ENCODE assay signal across 1 cellular context in genomic region chr15:34514251-34514760, GRCh38.
TF ChIP-seq lines count a peak whose summit lies in the region.

No MANE protein-coding gene starts in this region.

TF ChIP-seq in K562, 482 proteins besides CTCF, POLR2A, EP300 and RAD21 (continued from another document):
- TF ChIP-seq, protein P1, sequence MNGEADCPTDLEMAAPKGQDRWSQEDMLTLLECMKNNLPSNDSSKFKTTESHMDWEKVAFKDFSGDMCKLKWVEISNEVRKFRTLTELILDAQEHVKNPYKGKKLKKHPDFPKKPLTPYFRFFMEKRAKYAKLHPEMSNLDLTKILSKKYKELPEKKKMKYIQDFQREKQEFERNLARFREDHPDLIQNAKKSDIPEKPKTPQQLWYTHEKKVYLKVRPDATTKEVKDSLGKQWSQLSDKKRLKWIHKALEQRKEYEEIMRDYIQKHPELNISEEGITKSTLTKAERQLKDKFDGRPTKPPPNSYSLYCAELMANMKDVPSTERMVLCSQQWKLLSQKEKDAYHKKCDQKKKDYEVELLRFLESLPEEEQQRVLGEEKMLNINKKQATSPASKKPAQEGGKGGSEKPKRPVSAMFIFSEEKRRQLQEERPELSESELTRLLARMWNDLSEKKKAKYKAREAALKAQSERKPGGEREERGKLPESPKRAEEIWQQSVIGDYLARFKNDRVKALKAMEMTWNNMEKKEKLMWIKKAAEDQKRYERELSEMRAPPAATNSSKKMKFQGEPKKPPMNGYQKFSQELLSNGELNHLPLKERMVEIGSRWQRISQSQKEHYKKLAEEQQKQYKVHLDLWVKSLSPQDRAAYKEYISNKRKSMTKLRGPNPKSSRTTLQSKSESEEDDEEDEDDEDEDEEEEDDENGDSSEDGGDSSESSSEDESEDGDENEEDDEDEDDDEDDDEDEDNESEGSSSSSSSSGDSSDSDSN (IDR thresholded peaks at IDR 0.05; ENCODE audit: borderline replicate concordance in 1 of 2, low read depth in 2 of 2, low read length in 2 of 2), result peak; percentile 64 to 87; a peak in 1 of 4 replicates
- TF ChIP-seq COPS2 (conservative IDR thresholded peaks at IDR 0.05) (no peak), TEAD1 (CRISPR knock-in tag; IDR thresholded peaks at IDR 0.05) (no peak), CBFA2T3 (IDR thresholded peaks at IDR 0.05) (no peak), MAZ (CRISPR knock-in tag; conservative IDR thresholded peaks at IDR 0.05 in 1 of 2, IDR thresholded peaks at IDR 0.05 in 1 of 2) (peak; percentile 23 to 78; a peak in 1 of 4 replicates), ZNF398 (CRISPR knock-in tag; IDR thresholded peaks at IDR 0.05) (no peak), ZFX (CRISPR knock-in tag; IDR thresholded peaks at IDR 0.05) (no peak; the same call in 1 of the 2 replicates), RBM15 (IDR thresholded peaks at IDR 0.05; ENCODE audit: insufficient read depth, low read length) (no peak), MTA2 (IDR thresholded peaks at IDR 0.05; ENCODE audit: low read depth) (no peak), NONO (IDR thresholded peaks at IDR 0.05; ENCODE audit: low read depth in 2 of 2, low read length in 1 of 2) (0 out of 4 replicates have a peak, but pooled peaks of 1 of the 2 experiments have one; percentile 16), RAD51 (IDR thresholded peaks at IDR 0.05; ENCODE audit: borderline replicate concordance, low read depth) (no peak), TBP (optimal IDR thresholded peaks at IDR 0.05; ENCODE audit: low read depth, low read length) (no peak), SMARCC2 (IDR thresholded peaks at IDR 0.05; ENCODE audit: low read depth) (no peak), ZBTB7A (IDR thresholded peaks at IDR 0.05; ENCODE audit: borderline replicate concordance, control insufficient read depth, low read depth, low read length) (peak; percentile 74; the same call in 1 of the 2 replicates), NR2C1 (IDR thresholded peaks at IDR 0.05) (no peak), NR2C1 (tag; IDR thresholded peaks at IDR 0.05) (0 out of 2 replicates have a peak, but pooled peaks have one; percentile 44), HNRNPL (IDR thresholded peaks at IDR 0.05; ENCODE audit: low read depth, low read length) (peak; percentile 12; the same call in 1 of the 2 replicates), ARID2 (IDR thresholded peaks at IDR 0.05) (0 out of 2 replicates have a peak, but pooled peaks have one; percentile 11), RUNX1 (IDR thresholded peaks at IDR 0.05; ENCODE audit: low read depth) (no peak), ETV6 (IDR thresholded peaks at IDR 0.05; ENCODE audit: borderline replicate concordance in 1 of 2, low read depth in 2 of 2, low read length in 1 of 2) (no peak), ETV6 (CRISPR knock-in tag; IDR thresholded peaks at IDR 0.05; ENCODE audit: borderline replicate concordance) (no peak), CXXC5 (CRISPR knock-in tag; IDR thresholded peaks at IDR 0.05) (peak; percentile 30; the same call in 1 of the 2 replicates), ZNF407 (IDR thresholded peaks at IDR 0.05; ENCODE audit: low read depth) (peak; percentile 86), PCBP1 (IDR thresholded peaks at IDR 0.05; ENCODE audit: low read depth, low read length, poor library complexity, severe bottlenecking) (no peak), E2F3 (CRISPR knock-in tag; IDR thresholded peaks at IDR 0.05) (no peak)
- TF ChIP-seq, protein P2, sequence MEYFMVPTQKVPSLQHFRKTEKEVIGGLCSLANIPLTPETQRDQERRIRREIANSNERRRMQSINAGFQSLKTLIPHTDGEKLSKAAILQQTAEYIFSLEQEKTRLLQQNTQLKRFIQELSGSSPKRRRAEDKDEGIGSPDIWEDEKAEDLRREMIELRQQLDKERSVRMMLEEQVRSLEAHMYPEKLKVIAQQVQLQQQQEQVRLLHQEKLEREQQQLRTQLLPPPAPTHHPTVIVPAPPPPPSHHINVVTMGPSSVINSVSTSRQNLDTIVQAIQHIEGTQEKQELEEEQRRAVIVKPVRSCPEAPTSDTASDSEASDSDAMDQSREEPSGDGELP (CRISPR knock-in tag; IDR thresholded peaks at IDR 0.05; ENCODE audit: borderline replicate concordance), result peak; percentile 36; the same call in 1 of the 2 replicates
- TF ChIP-seq, protein P3, sequence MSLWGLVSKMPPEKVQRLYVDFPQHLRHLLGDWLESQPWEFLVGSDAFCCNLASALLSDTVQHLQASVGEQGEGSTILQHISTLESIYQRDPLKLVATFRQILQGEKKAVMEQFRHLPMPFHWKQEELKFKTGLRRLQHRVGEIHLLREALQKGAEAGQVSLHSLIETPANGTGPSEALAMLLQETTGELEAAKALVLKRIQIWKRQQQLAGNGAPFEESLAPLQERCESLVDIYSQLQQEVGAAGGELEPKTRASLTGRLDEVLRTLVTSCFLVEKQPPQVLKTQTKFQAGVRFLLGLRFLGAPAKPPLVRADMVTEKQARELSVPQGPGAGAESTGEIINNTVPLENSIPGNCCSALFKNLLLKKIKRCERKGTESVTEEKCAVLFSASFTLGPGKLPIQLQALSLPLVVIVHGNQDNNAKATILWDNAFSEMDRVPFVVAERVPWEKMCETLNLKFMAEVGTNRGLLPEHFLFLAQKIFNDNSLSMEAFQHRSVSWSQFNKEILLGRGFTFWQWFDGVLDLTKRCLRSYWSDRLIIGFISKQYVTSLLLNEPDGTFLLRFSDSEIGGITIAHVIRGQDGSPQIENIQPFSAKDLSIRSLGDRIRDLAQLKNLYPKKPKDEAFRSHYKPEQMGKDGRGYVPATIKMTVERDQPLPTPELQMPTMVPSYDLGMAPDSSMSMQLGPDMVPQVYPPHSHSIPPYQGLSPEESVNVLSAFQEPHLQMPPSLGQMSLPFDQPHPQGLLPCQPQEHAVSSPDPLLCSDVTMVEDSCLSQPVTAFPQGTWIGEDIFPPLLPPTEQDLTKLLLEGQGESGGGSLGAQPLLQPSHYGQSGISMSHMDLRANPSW (CRISPR knock-in tag; IDR thresholded peaks at IDR 0.05), result no peak
- TF ChIP-seq, protein P4, sequence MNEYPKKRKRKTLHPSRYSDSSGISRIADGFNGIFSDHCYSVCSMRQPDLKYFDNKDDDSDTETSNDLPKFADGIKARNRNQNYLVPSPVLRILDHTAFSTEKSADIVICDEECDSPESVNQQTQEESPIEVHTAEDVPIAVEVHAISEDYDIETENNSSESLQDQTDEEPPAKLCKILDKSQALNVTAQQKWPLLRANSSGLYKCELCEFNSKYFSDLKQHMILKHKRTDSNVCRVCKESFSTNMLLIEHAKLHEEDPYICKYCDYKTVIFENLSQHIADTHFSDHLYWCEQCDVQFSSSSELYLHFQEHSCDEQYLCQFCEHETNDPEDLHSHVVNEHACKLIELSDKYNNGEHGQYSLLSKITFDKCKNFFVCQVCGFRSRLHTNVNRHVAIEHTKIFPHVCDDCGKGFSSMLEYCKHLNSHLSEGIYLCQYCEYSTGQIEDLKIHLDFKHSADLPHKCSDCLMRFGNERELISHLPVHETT (CRISPR knock-in tag; conservative IDR thresholded peaks at IDR 0.05 in 1 of 2, IDR thresholded peaks at IDR 0.05 in 1 of 2), result no peak
